In genomic region chr7:8146156-8146555, GRCh38 we compare ENCODE assay signal across 28 cellular contexts.
"Had no signal": no experiment of that assay in that cellular context is flagged by ENCODE, and none has a peak within 500 bp of the region (broad histone marks: within the 10 kb centered on the region; RNA-seq: fewer than 3 reads in every experiment).

No MANE protein-coding gene starts in this region.

- DNase-seq: activated B cell treated with CpG ODN at 0.5 μM for 24 hours; activated CD4-positive, alpha-beta T cell treated with anti-CD3 and anti-CD28 coated beads for 1 hour; activated CD4-positive, alpha-beta T cell treated with anti-CD3 and anti-CD28 coated beads, Interleukin-2, amount 10 ng/mL, durations not matched to agents 24 days and 14 days; activated CD4-positive, alpha-beta T cell treated with anti-CD3 and anti-CD28 coated beads, Interleukin-2, amount 50 U/mL, for 48 hours; activated CD8-positive, alpha-beta memory T cell treated with anti-CD3 and anti-CD28 coated beads, Interleukin-2, amount 10 ng/mL, durations not matched to agents 7 days and 5 days; activated effector memory CD4-positive, alpha-beta T cell treated with Interleukin-2 at 50 U/mL for 16 hours; activated naive CD4-positive, alpha-beta T cell; activated T-cell treated with anti-CD3 and anti-CD28 coated beads, Interleukin-2, amount 50 U/mL, for 24 hours; aorta; central memory CD4-positive, alpha-beta T cell; NCI-H1092; NCI-H1417 treated with DMSO at 0.1 percent for 48 hours; NCI-H1694; NCI-H2029; NCI-H226; NCI-H526; NCI-H82; OCI-M1; RPMI8226; T-cell; T-helper 2 cell; T1000 had no signal

- H3K27ac Mint-ChIP-seq: activated B cell treated with CpG ODN at 0.5 μM for 24 hours; activated CD4-positive, alpha-beta T cell treated with anti-CD3 and anti-CD28 coated beads, Interleukin-2, amount 10 ng/mL, durations not matched to agents 24 days and 14 days; activated CD8-positive, alpha-beta memory T cell treated with anti-CD3 and anti-CD28 coated beads, Interleukin-2, amount 10 ng/mL, durations not matched to agents 7 days and 5 days; activated T-cell treated with anti-CD3 and anti-CD28 coated beads, Interleukin-2, amount 50 U/mL, for 24 hours; activated T-helper 1 cell treated with anti-CD3 and anti-CD28 coated beads, Interleukin-12 subunit alpha, Interleukin-12 subunit beta, Interleukin-2, Interleukin-4 antibody, amounts not matched to agents 30 ng/mL and 10 ng/mL and 1 ng/mL, durations not matched to agents 14 hours and 24 hours and 36 hours had no signal

- H3K27ac ChIP-seq: SK-N-MC had no signal

- H3K4me3 Mint-ChIP-seq: activated B cell treated with CpG ODN at 0.5 μM for 24 hours; activated CD4-positive, alpha-beta T cell treated with anti-CD3 and anti-CD28 coated beads, Interleukin-2, amount 10 ng/mL, durations not matched to agents 24 days and 14 days; activated CD8-positive, alpha-beta memory T cell treated with anti-CD3 and anti-CD28 coated beads, Interleukin-2, amount 10 ng/mL, durations not matched to agents 7 days and 5 days; activated naive CD4-positive, alpha-beta T cell treated with anti-CD3 and anti-CD28 coated beads, Interleukin-2, amount 50 U/mL, for 24 hours; activated T-cell treated with anti-CD3 and anti-CD28 coated beads, Interleukin-2, amount 50 U/mL, for 24 hours; activated T-helper 1 cell treated with anti-CD3 and anti-CD28 coated beads, Interleukin-12 subunit alpha, Interleukin-12 subunit beta, Interleukin-2, Interleukin-4 antibody, amounts not matched to agents 30 ng/mL and 10 ng/mL and 1 ng/mL, durations not matched to agents 14 hours and 24 hours and 36 hours; T-cell had no signal

- H3K4me3 ChIP-seq: SK-N-MC had no signal

- ATAC-seq: activated CD8-positive, alpha-beta memory T cell treated with anti-CD3 and anti-CD28 coated beads, Interleukin-2, amount 10 ng/mL, durations not matched to agents 7 days and 5 days; Panc1; T-cell had no signal

- H3K9me3 Mint-ChIP-seq: activated B cell treated with CpG ODN at 0.5 μM for 24 hours; activated CD4-positive, alpha-beta T cell treated with anti-CD3 and anti-CD28 coated beads, Interleukin-2, amount 10 ng/mL, durations not matched to agents 24 days and 14 days; activated naive CD4-positive, alpha-beta T cell treated with anti-CD3 and anti-CD28 coated beads, Interleukin-2, amount 50 U/mL, for 24 hours; activated T-cell treated with anti-CD3 and anti-CD28 coated beads, Interleukin-2, amount 50 U/mL, for 24 hours; activated T-helper 1 cell treated with anti-CD3 and anti-CD28 coated beads, Interleukin-12 subunit alpha, Interleukin-12 subunit beta, Interleukin-2, Interleukin-4 antibody, amounts not matched to agents 30 ng/mL and 10 ng/mL and 1 ng/mL, durations not matched to agents 14 hours and 24 hours and 36 hours; T-cell had no signal

- H3K36me3 Mint-ChIP-seq: activated naive CD4-positive, alpha-beta T cell treated with anti-CD3 and anti-CD28 coated beads, Interleukin-2, amount 50 U/mL, for 24 hours; T-cell had no signal

- FAIRE-seq: bronchial epithelial cell, TTC549 had no signal

- H3K27me3 Mint-ChIP-seq: activated B cell treated with CpG ODN at 0.5 μM for 24 hours; activated CD4-positive, alpha-beta T cell treated with anti-CD3 and anti-CD28 coated beads, Interleukin-2, amount 10 ng/mL, durations not matched to agents 24 days and 14 days; activated CD8-positive, alpha-beta memory T cell treated with anti-CD3 and anti-CD28 coated beads, Interleukin-2, amount 10 ng/mL, durations not matched to agents 7 days and 5 days; activated naive CD4-positive, alpha-beta T cell treated with anti-CD3 and anti-CD28 coated beads, Interleukin-2, amount 50 U/mL, for 24 hours; activated T-cell treated with anti-CD3 and anti-CD28 coated beads, Interleukin-2, amount 50 U/mL, for 24 hours; T-cell had no signal
